In genomic region chr18:49460958-49461601, GRCh38 we compare ENCODE assay signal across 7 cellular contexts. TPM values are rescaled to one million over a fixed set of nuclear protein-coding genes. Genes with fewer than 3 reads are reported as not detected.
DNase-seq lines count a peak whose midpoint lies in the region; ATAC-seq and TF ChIP-seq lines count a peak whose summit lies in the region.

No MANE protein-coding gene starts in this region.

- H2AFZ ChIP-seq in GM23338, result peak overlapping the region; percentile 93

- intact Hi-C loops in sigmoid colon (cut with DNase I), result loop anchor here (2.0 to 10.0 kb wide), 2 partner anchors 26 to 686 kb away; partner anchors contain the start of gene C18orf32

- TF ChIP-seq EP300 in sigmoid colon (IDR thresholded peaks at IDR 0.05), result no peak

- peak; percentile 24 for DNase-seq in GM23338 (ENCODE audit: low spot score)
- peak; percentile 27 for DNase-seq in RPMI8226
- peak; percentile 70 for DNase-seq in fibroblast of gingiva (ENCODE audit: low read depth)
- DNase-seq in sigmoid colon, result no peak
- no peak for DNase-seq in OCI-M2 (lab: John Stamatoyannopoulos, UW; ENCODE audit: unreplicated experiment)

- H3K27ac ChIP-seq in GM23338 (ENCODE audit: low read depth), result no peak overlapping the region
- H3K27ac ChIP-seq in sigmoid colon, result peak overlapping the region; percentile 86 to 89 (median 87)

- 50 to 55% methylated on average over 19 of the region's 19 CpGs for WGBS in sigmoid colon, 2 donors

- H3K79me2 ChIP-seq in GM23338 (replicated peaks; ENCODE audit: insufficient read depth), result peaks cover 35% of the 10 kb centered on the region

- H3K36me3 ChIP-seq in GM23338 (ENCODE audit: insufficient read depth), result no peaks in the 10 kb centered on the region
- H3K36me3 ChIP-seq in sigmoid colon, result no peaks in the 10 kb centered on the region

- H3K36me3 Mint-ChIP-seq in GM23338 (ENCODE audit: low read depth), result no peaks in the 10 kb centered on the region; the same call in 2 of the 3 replicates

- no peak for TF ChIP-seq POLR2A in sigmoid colon (IDR thresholded peaks at IDR 0.05)

- H3K4me1 ChIP-seq in GM23338 (ENCODE audit: insufficient read depth) (peaks cover 13% of the 10 kb centered on the region), sigmoid colon (peaks cover 0 to 30% (median 18%) of the 10 kb centered on the region in 4 donors)

- peaks cover 25% of the 10 kb centered on the region for H3K4me1 Mint-ChIP-seq in GM23338

- H3K4me3 ChIP-seq in GM23338 (peak overlapping the region; percentile 89), sigmoid colon (peak overlapping the region; percentile 68 to 91 (median 80))

- no peaks in the 10 kb centered on the region for H3K9me2 ChIP-seq in GM23338 (ENCODE audit: insufficient read depth)

- TF ChIP-seq CTCF in GM23338 (conservative IDR thresholded peaks at IDR 0.05; ENCODE audit: low read depth in 2 of 2) (no peak), sigmoid colon (IDR thresholded peaks at IDR 0.05) (no peak)

- peak overlapping the region; percentile 95 for H3K27ac Mint-ChIP-seq in GM23338

- H3K4me3 Mint-ChIP-seq in GM23338, result peak overlapping the region; percentile 72

- no peaks in the 10 kb centered on the region for H3K9me3 ChIP-seq in sigmoid colon

- peaks cover 7% of the 10 kb centered on the region for H3K27me3 Mint-ChIP-seq in GM23338 (ENCODE audit: insufficient read depth, low read depth, poor library complexity)

- H3F3A ChIP-seq in GM23338 (replicated peaks; ENCODE audit: low read depth), result no peaks in the 10 kb centered on the region

- peaks cover 3% of the 10 kb centered on the region; the same call in 1 of the 2 replicates for H4K20me1 ChIP-seq in GM23338 (replicated peaks; ENCODE audit: insufficient read depth)

- no peaks in the 10 kb centered on the region; the same call in 2 of the 3 replicates for H3K9me3 Mint-ChIP-seq in GM23338

- peak overlapping the region; percentile 95; the same call in 1 of the 2 replicates for H3K4me2 ChIP-seq in GM23338

- H3K27me3 ChIP-seq in GM23338 (ENCODE audit: insufficient read depth) (peaks cover 8% of the 10 kb centered on the region; the same call in 1 of the 2 replicates), sigmoid colon (no peaks in the 10 kb centered on the region)

- ATAC-seq in GM23338 (no peak), GM19397 (IDR thresholded peaks at IDR 0.05; ENCODE audit: unreplicated experiment) (no peak), GM21723 (IDR thresholded peaks at IDR 0.05; ENCODE audit: unreplicated experiment) (no peak)

TF ChIP-seq in GM23338, 12 proteins besides CTCF, POLR2A, EP300 and RAD21 (continues in another document):
- TF ChIP-seq ETS1 (IDR thresholded peaks at IDR 0.05), result no peak
- TF ChIP-seq EZH2phosphoT487 (IDR thresholded peaks at IDR 0.05; ENCODE audit: unreplicated experiment), result no peak
- no peak for TF ChIP-seq POLR2AphosphoS5 (IDR thresholded peaks at IDR 0.05; ENCODE audit: low read depth)
- no peak for TF ChIP-seq STAT1 (IDR thresholded peaks at IDR 0.05; ENCODE audit: unreplicated experiment)
- no peak for TF ChIP-seq REST (IDR thresholded peaks at IDR 0.05; ENCODE audit: unreplicated experiment)
- TF ChIP-seq NANOG (IDR thresholded peaks at IDR 0.05; ENCODE audit: borderline replicate concordance), result no peak

RNA-seq across cellular contexts. Expression of gene DYM, which starts 0.6 kb away (rescaled TPM):
- total RNA-seq in GM23338 (2014; rRNA removed; shearing (Covaris generic)), result 74.4 and 74.6 TPM in 2 replicates
- polyA plus RNA-seq in GM23338 (2016; fragmentation: Nextera tagmentation; extraction: Ambion mirVana) (31.0 and 33.9 TPM in 2 replicates), sigmoid colon (10 to 100 TPM; 13.8 to 16.6 (median 13.9) TPM)
- total RNA-seq in sigmoid colon, result 100 to 1,000 TPM in 1 of 4 donors, 10 to 100 TPM in 3; 53.9 to 123 (median 81.8) TPM

RNA-seq across cellular contexts. Expression of gene C18orf32, which starts 26.0 kb away (rescaled TPM):
- 22.4 and 25.3 TPM in 2 replicates for total RNA-seq in GM23338 (2014; rRNA removed; shearing (Covaris generic))
- polyA plus RNA-seq in GM23338 (2016; fragmentation: Nextera tagmentation; extraction: Ambion mirVana), result 72.4 and 82.3 TPM in 2 replicates
- total RNA-seq in sigmoid colon, result 10 to 100 TPM; 29.1 to 57.8 (median 45.8) TPM
- 10 to 100 TPM; 58.4 to 68.7 (median 64.9) TPM for polyA plus RNA-seq in sigmoid colon

RNA-seq across cellular contexts. Expression of gene RPL17, which starts 31.2 kb away (rescaled TPM):
- 1,557 and 1,628 TPM in 2 replicates for total RNA-seq in GM23338 (2014; rRNA removed; shearing (Covaris generic))
- polyA plus RNA-seq in GM23338 (2016; fragmentation: Nextera tagmentation; extraction: Ambion mirVana), result 2,501 and 2,645 TPM in 2 replicates
- 1,000 to 10,000 TPM; 2,588 to 3,861 (median 3,027) TPM for total RNA-seq in sigmoid colon
- polyA plus RNA-seq in sigmoid colon, result 1,000 to 10,000 TPM; 2,394 to 4,238 (median 2,434) TPM

Comparison
In these comparisons a context has a peak if more than half of its experiments do, and no peak if none do; other contexts are left out.
1. DNase-seq: peak in GM23338 (single experiment), RPMI8226 (single experiment) and fibroblast of gingiva (single experiment); none in sigmoid colon (single experiment) and OCI-M2 (single experiment).